In the genomic region with DNA sequence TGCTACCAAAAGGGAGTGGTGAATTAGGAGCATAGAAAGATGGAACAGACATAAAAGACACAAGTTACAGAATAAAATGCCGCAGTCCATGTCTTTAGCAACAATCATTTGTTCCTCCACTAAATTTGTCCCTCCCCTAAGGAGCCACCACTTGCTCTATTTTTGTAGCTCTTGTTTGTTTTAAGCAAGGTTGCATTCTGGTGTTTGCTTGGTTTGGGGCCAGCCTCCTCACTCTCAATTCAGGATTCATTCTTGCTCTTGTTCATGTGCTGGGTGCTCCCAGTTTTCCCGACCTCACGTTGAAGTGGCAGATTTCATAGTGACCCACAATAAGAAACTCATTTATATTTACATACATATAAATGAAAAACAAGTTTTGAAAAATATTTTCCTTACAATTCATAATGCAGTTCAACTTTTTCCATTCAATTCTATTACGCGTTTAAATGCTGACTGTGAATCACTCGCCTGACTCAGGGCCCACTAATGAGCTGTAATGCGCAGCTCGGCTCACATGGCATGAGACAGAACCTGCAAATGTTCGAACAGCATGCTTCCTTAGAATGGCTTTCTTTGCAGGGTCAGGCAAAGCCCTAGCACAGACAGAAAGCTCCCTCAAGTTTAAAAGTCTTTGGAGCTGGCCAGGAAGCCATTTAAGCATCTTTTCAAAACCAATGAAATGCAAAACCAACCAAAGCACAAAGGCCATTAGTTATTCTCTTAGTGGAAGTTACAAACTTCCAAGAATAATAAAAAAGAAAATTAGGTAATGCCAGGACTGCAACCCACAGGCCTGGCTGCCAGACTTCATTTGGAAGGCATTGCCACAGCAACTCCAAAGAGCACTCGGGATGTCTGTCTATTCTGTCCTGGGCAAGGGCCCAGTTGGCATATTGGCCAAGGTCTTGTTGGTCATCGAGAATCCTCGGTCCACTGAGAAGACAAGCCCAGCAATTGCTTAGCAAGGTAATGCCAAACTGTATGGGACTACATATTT, we compare ENCODE assay signal across 8 cellular contexts. TPM values are rescaled to one million over a fixed set of nuclear protein-coding genes. Genes with fewer than 3 reads are reported as not detected.
DNase-seq lines count a peak whose midpoint lies in the region; ATAC-seq, FAIRE-seq and TF ChIP-seq lines count a peak whose summit lies in the region.

No MANE protein-coding gene starts in this region.

- TF ChIP-seq CTCF in fibroblast of pulmonary artery (IDR thresholded peaks at IDR 0.05; ENCODE audit: low read length, missing control alignments) (no peak), osteoblast (IDR thresholded peaks at IDR 0.05; ENCODE audit: extremely low read depth, low read depth, low read length) (no peak), mucosa of descending colon (IDR thresholded peaks at IDR 0.05) (no peak)

- no peaks in the 10 kb centered on the region for H3K27me3 Mint-ChIP-seq in activated T-cell treated with anti-CD3 and anti-CD28 coated beads, Interleukin-2, amount 50 U/mL, for 24 hours

- H4K20me1 ChIP-seq in osteoblast (ENCODE audit: insufficient read depth, low read length): no peaks in the 10 kb centered on the region

- H3K27ac ChIP-seq in osteoblast (ENCODE audit: low read depth, low read length) (peak overlapping the region; percentile 85), small intestine (ENCODE audit: low read depth in 1 of 2, low read length in 1 of 2) (no peak overlapping the region)

- WGBS in small intestine, 3 donors: 81 to 94% (median 88%) methylated on average over 12 of the region's 12 CpGs

- no peak overlapping the region for H3K4me3 Mint-ChIP-seq in activated T-cell treated with anti-CD3 and anti-CD28 coated beads, Interleukin-2, amount 50 U/mL, for 24 hours

- peaks cover 5% of the 10 kb centered on the region for H3K27me3 ChIP-seq in osteoblast (ENCODE audit: insufficient read depth, low read length)
- no peaks in the 10 kb centered on the region for H3K27me3 ChIP-seq in small intestine (ENCODE audit: control insufficient read depth in 2 of 2, insufficient read depth in 2 of 2, low read length in 2 of 2)

- H3K79me2 ChIP-seq in osteoblast (ENCODE audit: insufficient read depth, low read length): no peaks in the 10 kb centered on the region

- H3K4me1 ChIP-seq in osteoblast (ENCODE audit: insufficient read depth, low read length) (peaks cover 17% of the 10 kb centered on the region), mucosa of descending colon (ENCODE audit: low read depth) (peaks cover 11% of the 10 kb centered on the region), small intestine (ENCODE audit: control insufficient read depth in 2 of 2, insufficient read depth in 1 of 2, low read depth in 1 of 2, low read length in 1 of 2) (no peaks in the 10 kb centered on the region)

- H3K4me2 ChIP-seq in osteoblast (ENCODE audit: insufficient read depth, low read length): peak overlapping the region; percentile 70

- H2AFZ ChIP-seq in osteoblast (ENCODE audit: low read length): peak overlapping the region; percentile 23

- intact Hi-C loops in mucosa of descending colon (cut with DNase I, micrococcal nuclease): no loop called here

- peaks cover 24% of the 10 kb centered on the region for H3K36me3 Mint-ChIP-seq in activated T-cell treated with anti-CD3 and anti-CD28 coated beads, Interleukin-2, amount 50 U/mL, for 24 hours (ENCODE audit: low read depth)

- FAIRE-seq in small intestine (lab: Jason Lieb, UNC): no peak

- H3K4me1 Mint-ChIP-seq in activated T-cell treated with anti-CD3 and anti-CD28 coated beads, Interleukin-2, amount 50 U/mL, for 24 hours (ENCODE audit: low read depth): peaks cover 44% of the 10 kb centered on the region

- DNase-seq in DMS79 treated with DMSO at 0.1 percent for 48 hours (lab: John Stamatoyannopoulos, UW): peak; percentile 63
- DNase-seq in RPMI7951 (ENCODE audit: low read depth): peak; percentile 72
- peak; percentile 56 for DNase-seq in fibroblast of pulmonary artery (ENCODE audit: low read depth)
- peak; percentile 79 for DNase-seq in osteoblast (ENCODE audit: insufficient read length, low spot score, missing footprints)
- no peak for DNase-seq in mucosa of descending colon
- no peak for DNase-seq in activated T-cell treated with anti-CD3 and anti-CD28 coated beads, Interleukin-2, amount 50 U/mL, for 24 hours
- DNase-seq in small intestine: no peak

- H3K36me3 ChIP-seq in osteoblast (ENCODE audit: insufficient read depth, low read length) (no peaks in the 10 kb centered on the region), mucosa of descending colon (ENCODE audit: low read depth) (no peaks in the 10 kb centered on the region), small intestine (ENCODE audit: control insufficient read depth in 2 of 2, insufficient read depth in 2 of 2, low read length in 2 of 2) (no peaks in the 10 kb centered on the region)

- ATAC-seq in mucosa of descending colon: no peak
- no peak for ATAC-seq in GM18909 (IDR thresholded peaks at IDR 0.05; ENCODE audit: poor library complexity, unreplicated experiment)

- H3K27ac Mint-ChIP-seq in activated T-cell treated with anti-CD3 and anti-CD28 coated beads, Interleukin-2, amount 50 U/mL, for 24 hours: no peak overlapping the region

- peaks cover 2% of the 10 kb centered on the region for H3K9me3 Mint-ChIP-seq in activated T-cell treated with anti-CD3 and anti-CD28 coated beads, Interleukin-2, amount 50 U/mL, for 24 hours

- H3K4me3 ChIP-seq in fibroblast of pulmonary artery (replicated peaks; ENCODE audit: low read depth, low read length) (no peak overlapping the region), osteoblast (ENCODE audit: insufficient read depth, low read length) (peak overlapping the region; percentile 15), mucosa of descending colon (no peak overlapping the region), small intestine (ENCODE audit: low read depth in 1 of 2, low read length in 2 of 2) (no peak overlapping the region)

- H3K9me3 ChIP-seq in osteoblast (ENCODE audit: low read depth, low read length): no peaks in the 10 kb centered on the region
- no peaks in the 10 kb centered on the region for H3K9me3 ChIP-seq in mucosa of descending colon
- H3K9me3 ChIP-seq in small intestine (ENCODE audit: control insufficient read depth, low read depth): no peaks in the 10 kb centered on the region

RNA-seq across cellular contexts. Expression of a gene that starts 41.7 kb away (rescaled TPM):
- 2.8 TPM in 2 replicates for total RNA-seq in RPMI7951 (2014; rRNA removed; shearing (Covaris generic))
- 8.3 TPM in 2 replicates for total RNA-seq in osteoblast
- 100 to 1,000 TPM in 1 of 3 donors, 10 to 100 TPM in 2; 54.1 to 102 (median 55.8) TPM for total RNA-seq in mucosa of descending colon
- 10 to 100 TPM in 1 of 3 donors, 1 to 10 TPM in 2; 9.5 to 36.0 (median 9.5) TPM for polyA plus RNA-seq in small intestine

Comparison
In these comparisons a context has a peak if more than half of its experiments do, and no peak if none do; other contexts are left out.
1. DNase-seq: peak in DMS79 treated with DMSO at 0.1 percent for 48 hours (single experiment), RPMI7951 (single experiment), fibroblast of pulmonary artery (single experiment) and osteoblast (single experiment); none in mucosa of descending colon (0 of 3), activated T-cell treated with anti-CD3 and anti-CD28 coated beads, Interleukin-2, amount 50 U/mL, for 24 hours (single experiment) and small intestine (single experiment).